In the genomic region with DNA sequence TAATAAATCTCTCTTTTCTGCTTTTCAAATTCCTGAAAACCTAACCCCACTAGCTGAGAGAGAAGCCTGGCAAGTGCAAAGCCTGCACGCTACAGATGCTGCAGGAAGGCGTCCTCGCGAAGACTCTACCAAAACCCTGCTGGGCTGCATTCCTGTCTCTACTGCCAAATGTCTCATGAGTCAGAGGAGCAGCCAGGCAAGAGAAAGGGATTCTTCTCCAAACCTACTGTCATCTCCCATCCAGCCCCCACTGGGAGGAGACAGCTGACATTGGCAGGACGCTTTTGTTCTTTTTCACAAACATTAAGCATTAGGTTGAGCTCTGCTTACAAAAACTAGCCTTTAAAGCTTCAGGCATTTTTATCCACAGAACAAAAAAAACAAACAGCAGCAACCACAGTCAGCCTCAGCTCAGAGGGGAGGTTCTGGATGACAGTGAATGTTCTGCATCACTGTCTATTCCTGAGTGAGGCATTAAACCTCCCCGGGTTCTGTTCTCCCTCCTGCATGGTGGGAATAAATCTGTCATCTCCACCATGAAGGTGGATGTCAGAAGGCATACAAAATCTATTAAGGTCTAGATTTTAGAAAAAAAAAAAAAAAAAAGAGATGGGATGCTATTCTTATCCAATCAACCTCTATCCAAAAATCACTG, we compare ENCODE assay signal across 16 cellular contexts. TPM values are rescaled to one million over a fixed set of nuclear protein-coding genes. Genes with fewer than 3 reads are reported as not detected.
A peak's percentile ranks its signal among the peaks of the same experiment; 100 is the strongest.
DNase-seq lines count a peak whose midpoint lies in the region; ATAC-seq and TF ChIP-seq lines count a peak whose summit lies in the region.
"Had no signal": no experiment of that assay in that cellular context is flagged by ENCODE, and none has a peak within 500 bp of the region (broad histone marks: within the 10 kb centered on the region; RNA-seq: fewer than 3 reads in every experiment).

No MANE protein-coding gene starts in this region.

- ATAC-seq in left lobe of liver (no peak), GM19452 (IDR thresholded peaks at IDR 0.05; ENCODE audit: unreplicated experiment) (no peak)
- ATAC-seq: activated CD4-positive, alpha-beta T cell treated with anti-CD3 and anti-CD28 coated beads for 36 hours; sciatic nerve had no signal

- no peak for TF ChIP-seq POLR2A in thyroid gland (IDR thresholded peaks at IDR 0.05)

- TF ChIP-seq CTCF in thyroid gland (IDR thresholded peaks at IDR 0.05): no peak

- H3K27me3 ChIP-seq in thyroid gland: no peaks in the 10 kb centered on the region
- H3K27me3 ChIP-seq: upper lobe of left lung had no signal

- DNase-seq in AG20443 (ENCODE audit: low spot score) (peak; percentile 86), NCI-H146 (lab: John Stamatoyannopoulos, UW) (peak; percentile 44), cerebellar cortex (ENCODE audit: low spot score) (peak; percentile 93), iris pigment epithelial cell (ENCODE audit: low read depth) (peak; percentile 4), left lobe of liver (ENCODE audit: low spot score) (no peak), germinal center (ENCODE audit: low spot score) (no peak), thyroid gland (no peak)
- DNase-seq: activated gamma-delta T cell treated with Interleukin-2 at 50 U/mL for 16 hours, Kasumi-1, NCI-H82, upper lobe of left lung had no signal

- H3K9me3 ChIP-seq in thyroid gland: no peaks in the 10 kb centered on the region
- H3K9me3 ChIP-seq: upper lobe of left lung had no signal

- no peak overlapping the region for H3K27ac ChIP-seq in thyroid gland
- H3K27ac ChIP-seq: C4-2B, SK-N-MC, upper lobe of left lung had no signal

- no peaks in the 10 kb centered on the region for H3K36me3 ChIP-seq in thyroid gland
- H3K36me3 ChIP-seq: upper lobe of left lung had no signal

- 34 to 38% methylated on average over 6 of the region's 6 CpGs for WGBS in thyroid gland, 2 donors

- H3K4me1 ChIP-seq in thyroid gland: no peaks in the 10 kb centered on the region

- no peak overlapping the region for H3K4me3 ChIP-seq in thyroid gland (replicated peaks in 1 of 3)
- H3K4me3 ChIP-seq: SK-N-MC, upper lobe of left lung had no signal

- intact Hi-C loops in thyroid gland (cut with DNase I): no loop called here

RNA-seq across cellular contexts. Expression of a gene that starts 17.9 kb away (rescaled TPM):
- total RNA-seq in left lobe of liver (0.13 TPM), thyroid gland (1 to 10 TPM in 1 of 4 donors, under 1 TPM in 2, not detected in 1; 0.63 to 3.0 (median 0.81) TPM)
- total RNA-seq: activated CD4-positive, alpha-beta T cell treated with anti-CD3 and anti-CD28 coated beads for 36 hours had no signal

Comparison
In these comparisons a context has a peak if more than half of its experiments do, and no peak if none do; other contexts are left out.
1. DNase-seq: peak in AG20443 (single experiment), NCI-H146 (single experiment), cerebellar cortex (single experiment) and iris pigment epithelial cell (single experiment); none in left lobe of liver (single experiment), germinal center (single experiment) and thyroid gland (0 of 2).